Comparison of ENCODE assay signal across 8 cellular contexts in genomic region chr6:31806470-31807272, GRCh38. TPM values are rescaled to one million over a fixed set of nuclear protein-coding genes. Genes with fewer than 3 reads are reported as not detected.
A peak's percentile ranks its signal among the peaks of the same experiment; 100 is the strongest.
DNase-seq lines count a peak whose midpoint lies in the region; ATAC-seq and TF ChIP-seq lines count a peak whose summit lies in the region.

LSM2 (minus strand) TSS chr6:31806966; CDS start chr6:31806757, 209 bp downstream.

- TF ChIP-seq CTCF in GM13977 (IDR thresholded peaks at IDR 0.05; ENCODE audit: extremely low read depth, insufficient read depth, missing control alignments) (peak; percentile 44), uterus (IDR thresholded peaks at IDR 0.05) (peak; percentile 3 to 41 (median 23))

- in situ Hi-C loops in GM13977 (cut with MboI; ENCODE audit: low pct_unique_long_range_greater_than_20kb, low sequenced_read_pairs, unreplicated experiment): no loop called here

- H3K4me3 ChIP-seq in uterus: peak within 1 kb of the TSS; percentile 35 to 76

- H3K9me3 ChIP-seq in uterus: no peaks in the 10 kb centered on the region

- peak; percentile 92 to 99 for TF ChIP-seq POLR2A in uterus (IDR thresholded peaks at IDR 0.05)

- H3K27ac ChIP-seq in angular gyrus (ENCODE audit: low read depth, low read length): peak within 1 kb of the TSS; percentile 98
- peak within 1 kb of the TSS; percentile 90 to 97 for H3K27ac ChIP-seq in uterus

- peaks cover 0 to 8% of the 10 kb centered on the region in 2 donors for H3K4me1 ChIP-seq in uterus

- ATAC-seq in HG02884 (IDR thresholded peaks at IDR 0.05; ENCODE audit: unreplicated experiment): peak; percentile 81
- ATAC-seq in left ventricle myocardium superior: peak; percentile 99

- no peaks in the 10 kb centered on the region for H3K27me3 ChIP-seq in uterus

- intact Hi-C loops in left ventricle myocardium superior (cut with micrococcal nuclease) (no loop called here), uterus (cut with DNase I; ENCODE audit: low total_unique reads) (no loop called here)

- peak; percentile 99 for DNase-seq in GM13977 (ENCODE audit: low spot score)
- peak; percentile 94 for DNase-seq in NCI-H1694 (lab: John Stamatoyannopoulos, UW)
- DNase-seq in T-helper 2 cell: peak; percentile 91 to 97 (median 97)
- peak; percentile 98 for DNase-seq in left ventricle myocardium superior
- DNase-seq in pulmonary artery endothelial cell (ENCODE audit: low read depth, low spot score): peak; percentile 85
- peak; percentile 98 for DNase-seq in uterus

- no peaks in the 10 kb centered on the region for H3K36me3 ChIP-seq in uterus

RNA-seq across cellular contexts. Expression of gene LSM2, which starts in this region (rescaled TPM):
- 20.1 TPM for total RNA-seq in left ventricle myocardium superior
- total RNA-seq in pulmonary artery endothelial cell: 45.8 and 55.3 TPM in 2 replicates
- total RNA-seq in uterus: 100 to 1,000 TPM in 1 of 4 donors, 10 to 100 TPM in 3; 37.1 to 119 (median 58.7) TPM

Comparison
In these comparisons a context has a peak if more than half of its experiments do, and no peak if none do; other contexts are left out.
1. Peak in every context shown above with its lines: DNase-seq, ATAC-seq, H3K4me3 ChIP-seq and H3K27ac ChIP-seq.